In the genomic region with DNA sequence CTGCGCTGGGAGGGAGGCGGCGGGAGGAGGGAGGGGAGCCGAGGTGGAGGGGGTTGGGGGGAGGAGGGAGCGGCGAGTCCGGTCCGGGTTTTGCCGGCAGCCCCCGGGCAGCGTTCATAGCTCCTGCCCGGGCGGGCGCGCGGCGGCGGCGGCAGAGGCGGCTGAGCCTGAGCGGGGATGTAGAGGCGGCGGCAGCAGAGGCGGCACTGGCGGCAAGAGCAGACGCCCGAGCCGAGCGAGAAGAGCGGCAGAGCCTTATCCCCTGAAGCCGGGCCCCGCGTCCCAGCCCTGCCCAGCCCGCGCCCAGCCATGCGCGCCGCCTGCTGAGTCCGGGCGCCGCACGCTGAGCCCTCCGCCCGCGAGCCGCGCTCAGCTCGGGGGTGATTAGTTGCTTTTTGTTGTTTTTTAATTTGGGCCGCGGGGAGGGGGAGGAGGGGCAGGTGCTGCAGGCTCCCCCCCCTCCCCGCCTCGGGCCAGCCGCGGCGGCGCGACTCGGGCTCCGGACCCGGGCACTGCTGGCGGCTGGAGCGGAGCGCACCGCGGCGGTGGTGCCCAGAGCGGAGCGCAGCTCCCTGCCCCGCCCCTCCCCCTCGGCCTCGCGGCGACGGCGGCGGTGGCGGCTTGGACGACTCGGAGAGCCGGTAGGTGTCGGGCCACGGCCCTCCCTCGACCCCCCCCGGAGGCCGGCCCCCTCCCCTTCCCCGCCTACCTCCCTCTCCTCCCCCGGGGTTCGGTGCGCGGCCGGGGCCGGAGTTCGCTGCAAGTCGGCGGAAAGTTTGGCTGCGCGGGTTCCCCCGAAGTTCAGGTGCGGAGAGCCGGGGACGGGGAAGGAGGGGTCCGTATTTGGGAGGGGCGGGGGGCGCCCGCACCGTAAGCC, we compare ENCODE assay signal across 8 cellular contexts. TPM values are rescaled to one million over a fixed set of nuclear protein-coding genes. Genes with fewer than 3 reads are reported as not detected.
A peak's percentile ranks its signal among the peaks of the same experiment; 100 is the strongest.
DNase-seq lines count a peak whose midpoint lies in the region; ATAC-seq, FAIRE-seq and TF ChIP-seq lines count a peak whose summit lies in the region.

A gene (plus strand): TSS at position 145 of the 877 bp plus-strand sequence. CDS start 32,175 bp downstream, outside the sequence.

- H3K9ac ChIP-seq in neural cell (ENCODE audit: low read length): peak within 1 kb of the TSS; percentile 69

- intact Hi-C loops in OCI-LY7 (cut with micrococcal nuclease; ENCODE audit: unreplicated experiment): loop anchor here (1.0 kb wide), 3 partner anchors 11 to 42 kb away; no protein-coding TSS in a partner anchor

- CTCF ChIA-PET in AG04450 (lab: Charles Lee) (interaction anchor here (0.6 to 2.2 kb wide), 9 partner anchors 10 to 237 kb away, joined by 3 to 17 read pairs (median 4); no protein-coding TSS in a partner anchor), OCI-LY7 (lab: Charles Lee; ENCODE audit: unreplicated experiment) (interaction anchor here (0.6 to 1.2 kb wide), 6 partner anchors 9 to 119 kb away, joined by 3 to 9 read pairs (median 4); no protein-coding TSS in a partner anchor)

- no peaks in the 10 kb centered on the region for H3F3A ChIP-seq in neural cell (ENCODE audit: insufficient read depth, low read length, poor library complexity, severe bottlenecking)

- peak; percentile 30 for ATAC-seq in GM18498 (IDR thresholded peaks at IDR 0.05; ENCODE audit: unreplicated experiment)

- TF ChIP-seq RAD21 in neural cell (conservative IDR thresholded peaks at IDR 0.05): no peak

- no peaks in the 10 kb centered on the region for H3K27me3 ChIP-seq in AG04450 (ENCODE audit: control insufficient read depth, insufficient read depth, low read length)
- no peaks in the 10 kb centered on the region for H3K27me3 ChIP-seq in HL-60 (ENCODE audit: insufficient read depth, poor library complexity, severe bottlenecking)
- peaks cover 31% of the 10 kb centered on the region for H3K27me3 ChIP-seq in neural cell (ENCODE audit: insufficient read depth, low read depth, low read length)

- H3K9me3 ChIP-seq in AG04450 (ENCODE audit: control insufficient read depth, insufficient read depth, low read length) (no peaks in the 10 kb centered on the region; the same call in 1 of the 2 replicates), OCI-LY7 (ENCODE audit: low read length) (no peaks in the 10 kb centered on the region), neural cell (ENCODE audit: low read length) (no peaks in the 10 kb centered on the region)

- peak; percentile 13 for TF ChIP-seq EP300 in neural cell (conservative IDR thresholded peaks at IDR 0.05; ENCODE audit: poor library complexity, severe bottlenecking)

- H3K79me2 ChIP-seq in OCI-LY7 (ENCODE audit: insufficient read depth, low read depth, low read length): peaks cover 48% of the 10 kb centered on the region
- H3K79me2 ChIP-seq in neural cell (replicated peaks; ENCODE audit: insufficient read depth, low read length): peaks cover 29% of the 10 kb centered on the region

- H3K4me1 ChIP-seq in OCI-LY7 (ENCODE audit: insufficient read depth, low read length, poor library complexity, severe bottlenecking): peaks cover 52% of the 10 kb centered on the region

- H3K9me2 ChIP-seq in OCI-LY7 (ENCODE audit: insufficient read depth, low read length) (no peaks in the 10 kb centered on the region), neural cell (ENCODE audit: insufficient read depth, low read length) (no peaks in the 10 kb centered on the region)

- no TSS peak for BruUV-seq in OCI-LY7 (replicated peaks; lab: Mats Ljungman, UMichigan)

- DNase-seq in AG04450 (ENCODE audit: low read depth, low spot score): peak; percentile 68
- peak in 1 of 2 experiments; percentile 60 for DNase-seq in HL-60 (ENCODE audit: low read depth in 1 of 2, low spot score in 1 of 2)
- peak; percentile 89 for DNase-seq in OCI-LY7 (ENCODE audit: low spot score)
- peak; percentile 61 for DNase-seq in activated naive CD4-positive, alpha-beta T cell treated with anti-CD3 and anti-CD28 coated beads, Interleukin-2, amount 50 U/mL, for 16 hours
- peak; percentile 82 for DNase-seq in germinal center (ENCODE audit: low spot score)
- peak; percentile 75 for DNase-seq in urothelium cell line (ENCODE audit: low spot score)

- H2AFZ ChIP-seq in OCI-LY7 (ENCODE audit: low read length) (no peak within 1 kb of the TSS), neural cell (ENCODE audit: low read depth, low read length) (no peak within 1 kb of the TSS)

- FAIRE-seq in urothelium cell line (lab: Jason Lieb, UNC): no peak

- H3K4me2 ChIP-seq in OCI-LY7 (ENCODE audit: low read length): peak within 1 kb of the TSS; percentile 98
- H3K4me2 ChIP-seq in neural cell (ENCODE audit: low read length): peak within 1 kb of the TSS; percentile 82

- no peak for TF ChIP-seq CTCF in AG04450 (IDR thresholded peaks at IDR 0.05; ENCODE audit: low read depth, low read length)
- no peak for TF ChIP-seq CTCF in HL-60 (IDR thresholded peaks at IDR 0.05; ENCODE audit: insufficient read depth, low read length)
- TF ChIP-seq CTCF in OCI-LY7 (conservative IDR thresholded peaks at IDR 0.05; ENCODE audit: low read length): no peak
- no peak for TF ChIP-seq CTCF in neural cell (IDR thresholded peaks at IDR 0.05; ENCODE audit: poor library complexity, severe bottlenecking)

- H3K27ac ChIP-seq in AG04450 (ENCODE audit: low read depth, low read length) (no peak within 1 kb of the TSS), HL-60 (replicated peaks) (peak within 1 kb of the TSS; percentile 92), OCI-LY7 (ENCODE audit: low read depth, low read length, poor library complexity, severe bottlenecking) (peak within 1 kb of the TSS; percentile 89), neural cell (ENCODE audit: low read length) (peak within 1 kb of the TSS; percentile 20)

- POLR2A ChIA-PET in AG04450 (lab: Yijun Ruan, JAX) (interaction anchor here (0.5 to 2.8 kb wide), 10 partner anchors 10 to 71 kb away, joined by 3 to 57 read pairs (median 4); no protein-coding TSS in a partner anchor), OCI-LY7 (lab: Charles Lee) (interaction anchor here (0.6 to 8.9 kb wide), 11 partner anchors 10 to 242 kb away, joined by 3 to 73 read pairs (median 4); no protein-coding TSS in a partner anchor)

- H3K36me3 ChIP-seq in OCI-LY7 (ENCODE audit: insufficient read depth, low read length): no peaks in the 10 kb centered on the region
- no peaks in the 10 kb centered on the region for H3K36me3 ChIP-seq in neural cell (ENCODE audit: insufficient read depth, low read length)

- peak within 1 kb of the TSS; percentile 80 for H3K4me3 ChIP-seq in AG04450 (ENCODE audit: low read depth, low read length)
- peak within 1 kb of the TSS; percentile 63 for H3K4me3 ChIP-seq in HL-60 (replicated peaks; ENCODE audit: insufficient read depth, low read length)
- peak within 1 kb of the TSS; percentile 94 for H3K4me3 ChIP-seq in OCI-LY7 (ENCODE audit: low read depth, low read length, poor library complexity, severe bottlenecking)
- H3K4me3 ChIP-seq in neural cell (ENCODE audit: low read length): peak within 1 kb of the TSS; percentile 87

- H4K20me1 ChIP-seq in OCI-LY7 (ENCODE audit: insufficient read depth, low read length) (peaks cover 17% of the 10 kb centered on the region; the same call in 1 of the 2 replicates), neural cell (ENCODE audit: insufficient read depth) (no peaks in the 10 kb centered on the region)

TF ChIP-seq in neural cell, 6 proteins besides CTCF, POLR2A, EP300 and RAD21:
- TF ChIP-seq POLR2AphosphoS5 (IDR thresholded peaks at IDR 0.05): peak; percentile 76
- TF ChIP-seq SMC3 (conservative IDR thresholded peaks at IDR 0.05; ENCODE audit: poor library complexity): peak; percentile 57
- TF ChIP-seq, protein P1, sequence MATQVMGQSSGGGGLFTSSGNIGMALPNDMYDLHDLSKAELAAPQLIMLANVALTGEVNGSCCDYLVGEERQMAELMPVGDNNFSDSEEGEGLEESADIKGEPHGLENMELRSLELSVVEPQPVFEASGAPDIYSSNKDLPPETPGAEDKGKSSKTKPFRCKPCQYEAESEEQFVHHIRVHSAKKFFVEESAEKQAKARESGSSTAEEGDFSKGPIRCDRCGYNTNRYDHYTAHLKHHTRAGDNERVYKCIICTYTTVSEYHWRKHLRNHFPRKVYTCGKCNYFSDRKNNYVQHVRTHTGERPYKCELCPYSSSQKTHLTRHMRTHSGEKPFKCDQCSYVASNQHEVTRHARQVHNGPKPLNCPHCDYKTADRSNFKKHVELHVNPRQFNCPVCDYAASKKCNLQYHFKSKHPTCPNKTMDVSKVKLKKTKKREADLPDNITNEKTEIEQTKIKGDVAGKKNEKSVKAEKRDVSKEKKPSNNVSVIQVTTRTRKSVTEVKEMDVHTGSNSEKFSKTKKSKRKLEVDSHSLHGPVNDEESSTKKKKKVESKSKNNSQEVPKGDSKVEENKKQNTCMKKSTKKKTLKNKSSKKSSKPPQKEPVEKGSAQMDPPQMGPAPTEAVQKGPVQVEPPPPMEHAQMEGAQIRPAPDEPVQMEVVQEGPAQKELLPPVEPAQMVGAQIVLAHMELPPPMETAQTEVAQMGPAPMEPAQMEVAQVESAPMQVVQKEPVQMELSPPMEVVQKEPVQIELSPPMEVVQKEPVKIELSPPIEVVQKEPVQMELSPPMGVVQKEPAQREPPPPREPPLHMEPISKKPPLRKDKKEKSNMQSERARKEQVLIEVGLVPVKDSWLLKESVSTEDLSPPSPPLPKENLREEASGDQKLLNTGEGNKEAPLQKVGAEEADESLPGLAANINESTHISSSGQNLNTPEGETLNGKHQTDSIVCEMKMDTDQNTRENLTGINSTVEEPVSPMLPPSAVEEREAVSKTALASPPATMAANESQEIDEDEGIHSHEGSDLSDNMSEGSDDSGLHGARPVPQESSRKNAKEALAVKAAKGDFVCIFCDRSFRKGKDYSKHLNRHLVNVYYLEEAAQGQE (IDR thresholded peaks at IDR 0.05; ENCODE audit: borderline replicate concordance): no peak
- TF ChIP-seq EZH2 (IDR thresholded peaks at IDR 0.05; ENCODE audit: borderline replicate concordance, insufficient read depth, low read length, poor library complexity, severe bottlenecking): no peak
- peak; percentile 63 for TF ChIP-seq MXI1 (conservative IDR thresholded peaks at IDR 0.05; ENCODE audit: poor library complexity, severe bottlenecking)
- TF ChIP-seq TAF1 (IDR thresholded peaks at IDR 0.05; ENCODE audit: low read depth): peak; percentile 57

RNA-seq across cellular contexts. Expression of the gene that starts here (rescaled TPM):
- 21.3 and 21.5 TPM in 2 replicates for polyA plus RNA-seq in AG04450 (2011; rRNA removed)
- polyA minus RNA-seq in AG04450 (2011; rRNA and poly(A)+ RNA removed): 10.1 and 13.0 TPM in 2 replicates
- 108 and 113 TPM in 2 replicates for total RNA-seq in OCI-LY7 (2014; rRNA removed; shearing (Covaris generic))
- 26.7 and 30.4 TPM in 2 replicates for total RNA-seq in OCI-LY7 (2022)
- polyA plus RNA-seq in neural cell: 24.4 and 38.0 TPM in 2 replicates
- 37.0 and 40.1 TPM in 2 replicates for polyA minus RNA-seq in neural cell
